In genomic region chr3:142027295-142027694, GRCh38 we compare ENCODE assay signal across 9 cellular contexts.
DNase-seq lines count a peak whose midpoint lies in the region; ATAC-seq and TF ChIP-seq lines count a peak whose summit lies in the region.
"Had no signal": no experiment of that assay in that cellular context is flagged by ENCODE, and none has a peak within 500 bp of the region (broad histone marks: within the 10 kb centered on the region; RNA-seq: fewer than 3 reads in every experiment).

No MANE protein-coding gene starts in this region.

- DNase-seq in NCI-H526 (lab: John Stamatoyannopoulos, UW) (peak; percentile 24 to 45), NCI-H526 treated with DMSO at 0.1 percent for 48 hours (lab: John Stamatoyannopoulos, UW) (no peak), RPMI7951 (ENCODE audit: low read depth) (peak; percentile 13), fibroblast of the aortic adventitia (ENCODE audit: low read depth) (no peak), NCI-H2029 (lab: John Stamatoyannopoulos, UW) (no peak)
- no peak for DNase-seq in NK-92 treated with Interleukin-12 subunit alpha and Interleukin-12 subunit beta, amount 100 ng/mL, for 24 hours (lab: John Stamatoyannopoulos, UW)
- DNase-seq: NCI-H1092 had no signal

- no peak for TF ChIP-seq CTCF in fibroblast of the aortic adventitia (IDR thresholded peaks at IDR 0.05; ENCODE audit: insufficient read depth, low read length)

- ATAC-seq in HG03520 (IDR thresholded peaks at IDR 0.05; ENCODE audit: unreplicated experiment): no peak

- peak overlapping the region in 5 of 21 experiments; percentile 6 to 67 (median 45) for H3K27ac ChIP-seq in skin epidermis

- H3K4me3 ChIP-seq in fibroblast of the aortic adventitia (ENCODE audit: low read depth, low read length) (peak overlapping the region; percentile 69), skin epidermis (peak overlapping the region in 6 of 7 experiments; percentile 27 to 46 (median 38))

Comparison
In these comparisons a context has a peak if more than half of its experiments do, and no peak if none do; other contexts are left out.
1. DNase-seq: peak in NCI-H526 (2 of 2) and RPMI7951 (single experiment); none in NCI-H526 treated with DMSO at 0.1 percent for 48 hours (single experiment), fibroblast of the aortic adventitia (single experiment), NCI-H2029 (single experiment) and NK-92 treated with Interleukin-12 subunit alpha and Interleukin-12 subunit beta, amount 100 ng/mL, for 24 hours (single experiment).